Comparison of ENCODE assay signal across 9 cellular contexts in genomic region chr6:12363651-12364381, GRCh38.
A peak's percentile ranks its signal among the peaks of the same experiment; 100 is the strongest.
DNase-seq lines count a peak whose midpoint lies in the region; ATAC-seq and TF ChIP-seq lines count a peak whose summit lies in the region.
"Had no signal": no experiment of that assay in that cellular context is flagged by ENCODE, and none has a peak within 500 bp of the region (broad histone marks: within the 10 kb centered on the region; RNA-seq: fewer than 3 reads in every experiment).

No MANE protein-coding gene starts in this region.

- peak; percentile 98 for DNase-seq in MV-4-11 (lab: John Stamatoyannopoulos, UW)
- peak; percentile 34 for DNase-seq in lung (ENCODE audit: low spot score)
- no peak for DNase-seq in dorsolateral prefrontal cortex
- DNase-seq in stimulated activated effector memory CD8-positive, alpha-beta T cell treated with anti-CD3 and anti-CD28 coated beads, Interleukin-12 subunit alpha, Interleukin-12 subunit beta, amount 100 ng/mL, for 72 hours (ENCODE audit: low spot score in 2 of 2): no peak
- DNase-seq in SW 1271 (lab: John Stamatoyannopoulos, UW): no peak
- DNase-seq in NCI-H524 treated with DMSO at 0.1 percent for 48 hours (lab: John Stamatoyannopoulos, UW): no peak
- DNase-seq: T-helper 9 cell had no signal

- no peaks in the 10 kb centered on the region for H3K4me1 Mint-ChIP-seq in stimulated activated effector memory CD8-positive, alpha-beta T cell treated with anti-CD3 and anti-CD28 coated beads, Interleukin-12 subunit alpha, Interleukin-12 subunit beta, amount 100 ng/mL, for 72 hours

- H3K4me1 ChIP-seq in lung (ENCODE audit: control insufficient read depth in 2 of 2, insufficient read depth in 2 of 2, low read length in 2 of 2): peaks cover 2 to 3% of the 10 kb centered on the region in 2 donors

- intact Hi-C loops in dorsolateral prefrontal cortex (cut with DNase I): no loop called here

- H3K4me3 Mint-ChIP-seq in stimulated activated effector memory CD8-positive, alpha-beta T cell treated with anti-CD3 and anti-CD28 coated beads, Interleukin-12 subunit alpha, Interleukin-12 subunit beta, amount 100 ng/mL, for 72 hours: no peak overlapping the region

- H3K27ac Mint-ChIP-seq in stimulated activated effector memory CD8-positive, alpha-beta T cell treated with anti-CD3 and anti-CD28 coated beads, Interleukin-12 subunit alpha, Interleukin-12 subunit beta, amount 100 ng/mL, for 72 hours: no peak overlapping the region

- no peaks in the 10 kb centered on the region for H3K36me3 Mint-ChIP-seq in stimulated activated effector memory CD8-positive, alpha-beta T cell treated with anti-CD3 and anti-CD28 coated beads, Interleukin-12 subunit alpha, Interleukin-12 subunit beta, amount 100 ng/mL, for 72 hours

- WGBS in lung, 2 donors: 67 to 76% methylated on average over 11 of the region's 11 CpGs

- H3K27ac ChIP-seq in lung (ENCODE audit: low read depth in 1 of 2, low read length in 1 of 2) (peak overlapping the region in 1 of 2 donors; percentile 12), dorsolateral prefrontal cortex (peak overlapping the region in 3 of 59 donors; percentile 23 to 65 (median 31))

- peak; percentile 77 for ATAC-seq in GM18502 (IDR thresholded peaks at IDR 0.05; ENCODE audit: poor library complexity, unreplicated experiment)
- peak; percentile 78 for ATAC-seq in HG02642 (IDR thresholded peaks at IDR 0.05; ENCODE audit: poor library complexity, unreplicated experiment)
- peak; percentile 20 for ATAC-seq in lung (ENCODE audit: insufficient read depth, low FRiP score)
- no peak for ATAC-seq in stimulated activated effector memory CD8-positive, alpha-beta T cell treated with anti-CD3 and anti-CD28 coated beads, Interleukin-12 subunit alpha, Interleukin-12 subunit beta, amount 100 ng/mL, for 72 hours

- H3K4me3 ChIP-seq in lung (no peak overlapping the region), dorsolateral prefrontal cortex (no peak overlapping the region)

- no peaks in the 10 kb centered on the region for H3K36me3 ChIP-seq in lung (ENCODE audit: control insufficient read depth in 2 of 2, insufficient read depth in 2 of 2, low read length in 2 of 2)

- no peak for TF ChIP-seq CTCF in lung (IDR thresholded peaks at IDR 0.05; ENCODE audit: control extremely low read depth, extremely low read depth)
- no peak for TF ChIP-seq CTCF in dorsolateral prefrontal cortex (IDR thresholded peaks at IDR 0.05 in 54 of 56, conservative IDR thresholded peaks at IDR 0.05 in 2 of 56; ENCODE audit: low read depth in 1 of 56, partially characterized antibody in 56 of 56)

- peaks cover 0 to 2% of the 10 kb centered on the region in 2 donors for H3K9me3 ChIP-seq in lung (ENCODE audit: control insufficient read depth in 2 of 2, insufficient read depth in 1 of 2, low read length in 1 of 2)

- H3K27me3 ChIP-seq in lung (ENCODE audit: control insufficient read depth, insufficient read depth) (no peaks in the 10 kb centered on the region), dorsolateral prefrontal cortex (peaks cover 0 to 10% (median 0%) of the 10 kb centered on the region in 45 donors)

- H3K9me3 Mint-ChIP-seq in stimulated activated effector memory CD8-positive, alpha-beta T cell treated with anti-CD3 and anti-CD28 coated beads, Interleukin-12 subunit alpha, Interleukin-12 subunit beta, amount 100 ng/mL, for 72 hours: peaks cover 7% of the 10 kb centered on the region

Comparison
In these comparisons a context has a peak if more than half of its experiments do, and no peak if none do; other contexts are left out.
1. DNase-seq: peak in MV-4-11 (single experiment) and lung (single experiment); none in dorsolateral prefrontal cortex (0 of 10), stimulated activated effector memory CD8-positive, alpha-beta T cell treated with anti-CD3 and anti-CD28 coated beads, Interleukin-12 subunit alpha, Interleukin-12 subunit beta, amount 100 ng/mL, for 72 hours (0 of 2), SW 1271 (0 of 2) and NCI-H524 treated with DMSO at 0.1 percent for 48 hours (single experiment).